9 cellular contexts compared by ENCODE assay signal in genomic region chr12:14952295-14952995, GRCh38. TPM values are rescaled to one million over a fixed set of nuclear protein-coding genes. Genes with fewer than 3 reads are reported as not detected.
DNase-seq lines count a peak whose midpoint lies in the region; ATAC-seq and TF ChIP-seq lines count a peak whose summit lies in the region.
"Had no signal": no experiment of that assay in that cellular context is flagged by ENCODE, and none has a peak within 500 bp of the region (broad histone marks: within the 10 kb centered on the region; RNA-seq: fewer than 3 reads in every experiment).

No MANE protein-coding gene starts in this region.

- H3K27me3 ChIP-seq in CD4-positive, alpha-beta memory T cell (ENCODE audit: insufficient read depth, low read length): no peaks in the 10 kb centered on the region
- no peaks in the 10 kb centered on the region for H3K27me3 ChIP-seq in Caco-2 (replicated peaks; ENCODE audit: control insufficient read depth, insufficient read depth, low read length)

- peaks cover 36% of the 10 kb centered on the region for H3K36me3 ChIP-seq in CD4-positive, alpha-beta memory T cell (ENCODE audit: insufficient read depth, low read length)
- no peaks in the 10 kb centered on the region for H3K36me3 ChIP-seq in Caco-2 (ENCODE audit: control insufficient read depth, insufficient read depth, low read length)

- intact Hi-C loops in CD4-positive, alpha-beta memory T cell (cut with micrococcal nuclease): loop anchor here (1.0 to 10.0 kb wide), 3 partner anchors 9 to 558 kb away; partner anchors contain the start of gene ARHGDIB
- intact Hi-C loops in Caco-2 (cut with micrococcal nuclease; ENCODE audit: unreplicated experiment): no loop called here

- no peaks in the 10 kb centered on the region for H3K9me3 ChIP-seq in CD4-positive, alpha-beta memory T cell (ENCODE audit: control insufficient read depth in 1 of 2, low read length in 2 of 2)
- H3K9me3 ChIP-seq in Caco-2: no peaks in the 10 kb centered on the region

- POLR2A ChIA-PET in CD4-positive, alpha-beta memory T cell (lab: Charles Lee; ENCODE audit: partially characterized antibody): interaction anchor here (0.8 to 3.0 kb wide), 9 partner anchors 7 to 587 kb away, joined by 4 to 29 read pairs (median 13); partner anchors contain the start of genes ARHGDIB, ATF7IP and ERP27
- POLR2A ChIA-PET in naive thymus-derived CD8-positive, alpha-beta T cell (lab: Charles Lee): interaction anchor here (0.6 to 3.7 kb wide), 8 partner anchors 9 to 182 kb away, joined by 3 to 18 read pairs (median 4); partner anchors contain the start of genes ARHGDIB and ERP27
- POLR2A ChIA-PET in Caco-2 (lab: Charles Lee): no interaction called here

- CTCF ChIA-PET in CD4-positive, alpha-beta memory T cell (lab: Charles Lee; ENCODE audit: partially characterized antibody): interaction anchor here (0.5 to 2.8 kb wide), 7 partner anchors 10 to 593 kb away, joined by 3 to 9 read pairs (median 8); partner anchors contain the start of genes ARHGDIB and ERP27
- CTCF ChIA-PET in Caco-2 (lab: Charles Lee): interaction anchor here (0.6 kb wide), 1 partner anchor 1773 kb away, joined by 3 read pairs; no protein-coding TSS in a partner anchor

- BruUV-seq in Caco-2 (replicated peaks; lab: Mats Ljungman, UMichigan): no TSS peak

- peak; percentile 73 to 85 (median 81) for DNase-seq in CD4-positive, alpha-beta memory T cell
- DNase-seq in SIG-M5 (lab: John Stamatoyannopoulos, UW): peak; percentile 59
- DNase-seq in effector memory CD8-positive, alpha-beta T cell: peak; percentile 40 to 48 (median 47)
- DNase-seq in naive thymus-derived CD8-positive, alpha-beta T cell: peak in 9 of 10 donors; percentile 21 to 84 (median 68)
- DNase-seq in Caco-2: no peak
- DNase-seq in cerebellum (ENCODE audit: low spot score): no peak

- no peaks in the 10 kb centered on the region for H3K27me3 Mint-ChIP-seq in CD4-positive, alpha-beta memory T cell
- H3K27me3 Mint-ChIP-seq in effector memory CD8-positive, alpha-beta T cell: no peaks in the 10 kb centered on the region
- H3K27me3 Mint-ChIP-seq in naive thymus-derived CD8-positive, alpha-beta T cell: no peaks in the 10 kb centered on the region
- no peaks in the 10 kb centered on the region for H3K27me3 Mint-ChIP-seq in Caco-2 (ENCODE audit: insufficient read depth, unreplicated experiment)

- no peak for TF ChIP-seq CTCF in Caco-2 (IDR thresholded peaks at IDR 0.05; ENCODE audit: insufficient read depth in 1 of 2, low read depth in 1 of 2, low read length in 1 of 2, severe bottlenecking in 1 of 2, unreplicated experiment in 1 of 2)

- peaks cover 69 to 96% (median 84%) of the 10 kb centered on the region in 4 donors for H3K4me1 Mint-ChIP-seq in CD4-positive, alpha-beta memory T cell
- H3K4me1 Mint-ChIP-seq in effector memory CD8-positive, alpha-beta T cell (ENCODE audit: low read depth in 2 of 2): peaks cover 70 to 83% of the 10 kb centered on the region in 2 donors
- peaks cover 43 to 97% (median 88%) of the 10 kb centered on the region in 4 donors for H3K4me1 Mint-ChIP-seq in naive thymus-derived CD8-positive, alpha-beta T cell
- H3K4me1 Mint-ChIP-seq in Caco-2 (ENCODE audit: low read depth, unreplicated experiment): peaks cover 34% of the 10 kb centered on the region

- ATAC-seq in GM19025 (IDR thresholded peaks at IDR 0.05; ENCODE audit: low read depth, unreplicated experiment): peak; percentile 49
- peak; percentile 72 for ATAC-seq in HG03175 (IDR thresholded peaks at IDR 0.05; ENCODE audit: unreplicated experiment)
- ATAC-seq in effector memory CD8-positive, alpha-beta T cell (replicated peaks): peak; percentile 75
- ATAC-seq in naive thymus-derived CD8-positive, alpha-beta T cell: peak; percentile 62 to 79

- H3K27ac ChIP-seq in CD4-positive, alpha-beta memory T cell (ENCODE audit: low read depth, low read length): peak overlapping the region; percentile 92

- peak overlapping the region; percentile 45 to 51 for H3K4me3 ChIP-seq in CD4-positive, alpha-beta memory T cell (ENCODE audit: low read length in 2 of 2)
- no peak overlapping the region for H3K4me3 ChIP-seq in Caco-2 (ENCODE audit: low read depth, low read length)

- H3K9me3 Mint-ChIP-seq in CD4-positive, alpha-beta memory T cell: peaks cover 0 to 3% (median 0%) of the 10 kb centered on the region in 8 donors
- no peaks in the 10 kb centered on the region for H3K9me3 Mint-ChIP-seq in effector memory CD8-positive, alpha-beta T cell
- H3K9me3 Mint-ChIP-seq in naive thymus-derived CD8-positive, alpha-beta T cell: no peaks in the 10 kb centered on the region
- peaks cover 31% of the 10 kb centered on the region for H3K9me3 Mint-ChIP-seq in Caco-2 (ENCODE audit: unreplicated experiment)

- peaks cover 57 to 83% of the 10 kb centered on the region in 2 donors for H3K36me3 Mint-ChIP-seq in CD4-positive, alpha-beta memory T cell
- H3K36me3 Mint-ChIP-seq in effector memory CD8-positive, alpha-beta T cell (ENCODE audit: insufficient read depth): peaks cover 79% of the 10 kb centered on the region
- H3K36me3 Mint-ChIP-seq in naive thymus-derived CD8-positive, alpha-beta T cell: peaks cover 21 to 80% (median 41%) of the 10 kb centered on the region in 3 donors
- H3K36me3 Mint-ChIP-seq in Caco-2 (ENCODE audit: insufficient read depth, unreplicated experiment): no peaks in the 10 kb centered on the region

- peak overlapping the region; percentile 75 to 94 (median 90) for H3K4me3 Mint-ChIP-seq in CD4-positive, alpha-beta memory T cell
- peak overlapping the region; percentile 63 to 75 for H3K4me3 Mint-ChIP-seq in effector memory CD8-positive, alpha-beta T cell
- peak overlapping the region; percentile 74 to 100 (median 92) for H3K4me3 Mint-ChIP-seq in naive thymus-derived CD8-positive, alpha-beta T cell
- no peak overlapping the region for H3K4me3 Mint-ChIP-seq in Caco-2 (ENCODE audit: unreplicated experiment)

- H3K27ac Mint-ChIP-seq in CD4-positive, alpha-beta memory T cell: peak overlapping the region; percentile 94 to 100 (median 99)
- H3K27ac Mint-ChIP-seq in effector memory CD8-positive, alpha-beta T cell: peak overlapping the region; percentile 92 to 94
- peak overlapping the region; percentile 95 to 100 (median 98) for H3K27ac Mint-ChIP-seq in naive thymus-derived CD8-positive, alpha-beta T cell
- H3K27ac Mint-ChIP-seq in Caco-2 (ENCODE audit: unreplicated experiment): no peak overlapping the region

- H3K4me1 ChIP-seq in CD4-positive, alpha-beta memory T cell (ENCODE audit: insufficient read depth, low read length): peaks cover 99% of the 10 kb centered on the region
- peaks cover 46% of the 10 kb centered on the region for H3K4me1 ChIP-seq in Caco-2

RNA-seq across cellular contexts. Expression of gene ARHGDIB, which starts 9.0 kb away (rescaled TPM):
- total RNA-seq in CD4-positive, alpha-beta memory T cell: 100 to 1,000 TPM; 717 to 768 TPM
- 1,000 to 10,000 TPM; 2,962 to 4,406 TPM for polyA plus RNA-seq in CD4-positive, alpha-beta memory T cell
- total RNA-seq in naive thymus-derived CD8-positive, alpha-beta T cell: 100 to 1,000 TPM; 937 to 948 TPM
- 1,000 to 10,000 TPM; 3,195 to 3,446 (median 3,407) TPM for polyA plus RNA-seq in naive thymus-derived CD8-positive, alpha-beta T cell
- total RNA-seq in Caco-2 (2022) (15.9 and 21.1 TPM in 2 replicates), cerebellum (7.2 TPM)

RNA-seq across cellular contexts. Expression of gene ERP27, which starts 14.1 kb away (rescaled TPM):
- 10 to 100 TPM in 1 of 2 experiments, 1 to 10 TPM in 1; 9.3 to 11.5 TPM for total RNA-seq in CD4-positive, alpha-beta memory T cell
- 1 to 10 TPM; 3.4 to 4.5 TPM for polyA plus RNA-seq in CD4-positive, alpha-beta memory T cell
- 10 to 100 TPM; 23.9 to 25.8 TPM for total RNA-seq in naive thymus-derived CD8-positive, alpha-beta T cell
- polyA plus RNA-seq in naive thymus-derived CD8-positive, alpha-beta T cell: 1 to 10 TPM; 3.2 to 4.4 (median 3.9) TPM
- total RNA-seq in Caco-2 (2022) (0.98 and 1.1 TPM in 2 replicates), cerebellum (not detected)

RNA-seq across cellular contexts. Expression of gene PDE6H, which starts 20.4 kb away (rescaled TPM):
- not detected for total RNA-seq in CD4-positive, alpha-beta memory T cell
- polyA plus RNA-seq in CD4-positive, alpha-beta memory T cell: not detected
- total RNA-seq in naive thymus-derived CD8-positive, alpha-beta T cell: not detected
- polyA plus RNA-seq in naive thymus-derived CD8-positive, alpha-beta T cell: not detected
- total RNA-seq in Caco-2 (2022) (not detected in 2 replicates), cerebellum (not detected)
- total RNA-seq: T-helper 1 cell treated with Interleukin-12 subunit alpha and Interleukin-12 subunit beta and Interleukin-4 antibody, amounts not matched to agents 30 ng/mL and 1 ng/mL, for 36 hours had no signal

Comparison
In these comparisons a context has a peak if more than half of its experiments do, and no peak if none do; other contexts are left out.
1. DNase-seq: peak in CD4-positive, alpha-beta memory T cell (5 of 5), SIG-M5 (single experiment), effector memory CD8-positive, alpha-beta T cell (3 of 3) and naive thymus-derived CD8-positive, alpha-beta T cell (9 of 10); none in Caco-2 (0 of 2) and cerebellum (single experiment).
2. RNA of gene ARHGDIB, which starts 9.0 kb away (total RNA-seq): 937 to 948 TPM in naive thymus-derived CD8-positive, alpha-beta T cell and 717 to 768 TPM in CD4-positive, alpha-beta memory T cell; 15.9 to 21.1 TPM in Caco-2 and 7.2 TPM in cerebellum (single experiment); every median in the first group is over 10 times any median in the second.
3. Peak in every context shown above with its lines, with median percentiles within 50 percentile points of each other: ATAC-seq.